Comparison of ENCODE assay signal across 16 cellular contexts in the genomic region with DNA sequence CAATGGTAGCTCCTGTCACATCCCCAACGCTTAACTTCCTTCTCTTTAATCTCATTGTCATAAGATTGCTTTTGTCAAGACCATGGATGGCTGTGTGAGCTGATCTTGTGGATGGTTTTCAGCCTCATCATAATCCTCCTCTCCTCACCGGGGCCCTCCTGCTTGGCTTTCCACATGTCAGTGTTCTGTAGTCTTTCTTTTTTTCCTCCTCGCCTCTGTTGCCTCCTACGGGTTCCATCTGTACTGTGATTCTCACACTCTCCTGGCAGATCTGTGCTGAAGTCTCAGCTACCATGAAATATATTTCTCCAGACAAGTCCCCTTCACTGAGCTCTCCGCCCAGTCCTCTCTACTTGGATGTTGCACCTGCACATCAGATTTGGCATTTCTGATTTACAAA.
"Had no signal": no experiment of that assay in that cellular context is flagged by ENCODE, and none has a peak within 500 bp of the region (broad histone marks: within the 10 kb centered on the region; RNA-seq: fewer than 3 reads in every experiment).

No MANE protein-coding gene starts in this region.

- H3K4me1 ChIP-seq: body of pancreas had no signal

- H3K27ac ChIP-seq: body of pancreas, lower lobe of right lung, right atrium auricular region, skin epidermis, tibial artery, vagina, VCaP had no signal

- H3K27ac Mint-ChIP-seq: activated CD4-positive, alpha-beta T cell treated with anti-CD3 and anti-CD28 coated beads for 36 hours had no signal

- ATAC-seq: activated CD4-positive, alpha-beta T cell treated with anti-CD3 and anti-CD28 coated beads for 36 hours; body of pancreas; esophagus mucosa; left cardiac atrium; lower lobe of right lung had no signal

- H3K9me3 Mint-ChIP-seq: immature natural killer cell had no signal

- H3K27me3 ChIP-seq: body of pancreas, right atrium auricular region, tibial artery, vagina had no signal

- DNase-seq: activated CD4-positive, alpha-beta T cell treated with anti-CD3 and anti-CD28 coated beads for 36 hours; activated gamma-delta T cell; activated T-cell treated with anti-CD3 and anti-CD28 coated beads for 4 hours; body of pancreas; cerebellar nuclear complex; glutamatergic neuron; immature natural killer cell; left cardiac atrium; lower lobe of right lung; midbrain; tibial artery had no signal

- H3K27me3 Mint-ChIP-seq: activated CD4-positive, alpha-beta T cell treated with anti-CD3 and anti-CD28 coated beads for 36 hours had no signal

- H3K4me3 ChIP-seq: body of pancreas, lower lobe of right lung, right atrium auricular region, skin epidermis, tibial artery, vagina had no signal

- H3K9me3 ChIP-seq: body of pancreas, lower lobe of right lung, right atrium auricular region, tibial artery, vagina had no signal

- H3K4me3 Mint-ChIP-seq: activated CD4-positive, alpha-beta T cell treated with anti-CD3 and anti-CD28 coated beads for 36 hours; immature natural killer cell had no signal
